17 cellular contexts compared by ENCODE assay signal in genomic region chr4:66430856-66431255, GRCh38.
A peak's percentile ranks its signal among the peaks of the same experiment; 100 is the strongest.
DNase-seq lines count a peak whose midpoint lies in the region; ATAC-seq, FAIRE-seq and TF ChIP-seq lines count a peak whose summit lies in the region.
"Had no signal": no experiment of that assay in that cellular context is flagged by ENCODE, and none has a peak within 500 bp of the region (broad histone marks: within the 10 kb centered on the region; RNA-seq: fewer than 3 reads in every experiment).

No MANE protein-coding gene starts in this region.

- no peak for FAIRE-seq in GM12891 (lab: Jason Lieb, UNC)

- peak overlapping the region; percentile 28 for H3K27ac Mint-ChIP-seq in mesothelial cell of epicardium
- H3K27ac Mint-ChIP-seq: CD8-positive, alpha-beta memory T cell had no signal

- H3K9me3 Mint-ChIP-seq in mesothelial cell of epicardium, result peaks cover 22% of the 10 kb centered on the region

- H3K4me3 ChIP-seq in choroid plexus epithelial cell (ENCODE audit: low read depth, low read length), result no peak overlapping the region
- H3K4me3 ChIP-seq: adrenal gland, heart left ventricle, PC-9, upper lobe of left lung had no signal

- TF ChIP-seq POLR2A in GM12891 (IDR thresholded peaks at IDR 0.05; ENCODE audit: low read depth, low read length), result no peak

- ATAC-seq in HG03108 (IDR thresholded peaks at IDR 0.05; ENCODE audit: unreplicated experiment) (no peak), GM18867 (IDR thresholded peaks at IDR 0.05; ENCODE audit: unreplicated experiment) (no peak)
- ATAC-seq: heart left ventricle had no signal

- peaks cover 4% of the 10 kb centered on the region for H3K4me1 Mint-ChIP-seq in mesothelial cell of epicardium
- H3K4me1 Mint-ChIP-seq: CD8-positive, alpha-beta memory T cell had no signal

- H3K27me3 Mint-ChIP-seq in mesothelial cell of epicardium (ENCODE audit: low read depth), result no peaks in the 10 kb centered on the region
- H3K27me3 Mint-ChIP-seq: CD8-positive, alpha-beta memory T cell had no signal

- TF ChIP-seq CTCF in choroid plexus epithelial cell (conservative IDR thresholded peaks at IDR 0.05; ENCODE audit: low read depth, low read length), result no peak
- no peak for TF ChIP-seq CTCF in mesothelial cell of epicardium (IDR thresholded peaks at IDR 0.05; ENCODE audit: unreplicated experiment)

- DNase-seq in ELF-1 (ENCODE audit: low read depth, low spot score) (peak; percentile 45), OCI-M1 (lab: John Stamatoyannopoulos, UW) (peak; percentile 57), choroid plexus epithelial cell (ENCODE audit: low read depth) (peak; percentile 29), mesothelial cell of epicardium (ENCODE audit: low spot score in 2 of 2, unreplicated experiment in 2 of 2) (no peak), SIG-M5 treated with dmso at 0.1 percent for 504 hours (lab: John Stamatoyannopoulos, UW; ENCODE audit: unreplicated experiment) (no peak), GM12891 (ENCODE audit: insufficient read length, low spot score) (no peak)
- DNase-seq: adrenal gland; CD8-positive, alpha-beta memory T cell; heart left ventricle; kidney glomerular epithelial cell; NCI-H187; NCI-H510A; PC-9; stimulated activated naive CD4-positive, alpha-beta T cell treated with Interleukin-2 at 50 U/mL for 16 hours; upper lobe of left lung had no signal

- H3K4me3 Mint-ChIP-seq in mesothelial cell of epicardium, result no peak overlapping the region
- H3K4me3 Mint-ChIP-seq: CD8-positive, alpha-beta memory T cell had no signal

- H3K36me3 Mint-ChIP-seq in mesothelial cell of epicardium, result no peaks in the 10 kb centered on the region
- H3K36me3 Mint-ChIP-seq: CD8-positive, alpha-beta memory T cell had no signal

TF ChIP-seq in GM12891, 5 proteins besides CTCF, POLR2A, EP300 and RAD21:
- TF ChIP-seq PAX5 (IDR thresholded peaks at IDR 0.05; ENCODE audit: insufficient read depth, low read length, severe bottlenecking) (no peak), TAF1 (IDR thresholded peaks at IDR 0.05; ENCODE audit: low read depth, low read length) (no peak), POLR2AphosphoS5 (IDR thresholded peaks at IDR 0.05; ENCODE audit: low read depth, low read length) (no peak), SPI1 (IDR thresholded peaks at IDR 0.05; ENCODE audit: low read depth, low read length) (no peak), POU2F2 (IDR thresholded peaks at IDR 0.05; ENCODE audit: low read depth, low read length) (no peak)

Comparison
In these comparisons a context has a peak if more than half of its experiments do, and no peak if none do; other contexts are left out.
1. DNase-seq: peak in ELF-1 (single experiment), OCI-M1 (single experiment) and choroid plexus epithelial cell (single experiment); none in mesothelial cell of epicardium (0 of 2), SIG-M5 treated with dmso at 0.1 percent for 504 hours (single experiment) and GM12891 (single experiment).